In genomic region chr20:3586111-3586510, GRCh38 we compare ENCODE assay signal across 29 cellular contexts.
"Had no signal": no experiment of that assay in that cellular context is flagged by ENCODE, and none has a peak within 500 bp of the region (broad histone marks: within the 10 kb centered on the region; RNA-seq: fewer than 3 reads in every experiment).

No MANE protein-coding gene starts in this region.

- H2AFZ ChIP-seq: neural progenitor cell, parathyroid adenoma had no signal

- H3K79me2 ChIP-seq: parathyroid adenoma had no signal

- DNase-seq: natural killer cell; occipital lobe; ovary; posterior cingulate gyrus; psoas muscle; right cardiac atrium; right lobe of liver; sigmoid colon; spleen; stimulated activated CD4-positive, alpha-beta T cell treated with anti-CD3 and anti-CD28 coated beads, Interleukin-12 subunit alpha, Interleukin-12 subunit beta, amount 100 ng/mL, for 4 hours; stimulated activated CD4-positive, alpha-beta T cell treated with anti-CD3 and anti-CD28 coated beads, Interleukin-1b, Interleukin-23, amount 100 ng/mL, for 48 hours; stimulated activated CD4-positive, alpha-beta T cell treated with anti-CD3 and anti-CD28 coated beads, Interleukin-4, amount 100 ng/mL, for 1 hour; stimulated activated CD4-positive, alpha-beta T cell treated with anti-CD3 and anti-CD28 coated beads, Interleukin-4, amount 100 ng/mL, for 4 hours; stimulated activated CD8-positive, alpha-beta memory T cell treated with anti-CD3 and anti-CD28 coated beads, Interleukin-4, amount 100 ng/mL, for 48 hours; stimulated activated naive CD4-positive, alpha-beta T cell; stimulated activated naive CD8-positive, alpha-beta T cell treated with anti-CD3 and anti-CD28 coated beads, Interleukin-15, amount 100 ng/mL, for 72 hours; stimulated activated naive CD8-positive, alpha-beta T cell treated with anti-CD3 and anti-CD28 coated beads, Interleukin-15, Interleukin-2, amounts not matched to agents 100 U/mL and 50 U/mL, for 24 hours; substantia nigra; testis; tibial artery; transverse colon; upper lobe of right lung; uterus had no signal

- ATAC-seq: natural killer cell; psoas muscle; right cardiac atrium; right lobe of liver; stimulated activated memory B cell treated with anti-CD40 and anti-IgM and Interleukin-4, amounts not matched to agents 10 μg/mL and 1 μg/mL and 100 μg/mL, for 72 hours; stimulated activated naive CD8-positive, alpha-beta T cell treated with anti-CD3 and anti-CD28 coated beads, Interleukin-15, amount 100 ng/mL, for 72 hours; stimulated activated naive CD8-positive, alpha-beta T cell treated with anti-CD3 and anti-CD28 coated beads, Interleukin-15, Interleukin-2, amounts not matched to agents 100 U/mL and 50 U/mL, for 24 hours; upper lobe of right lung had no signal

- H3K27ac ChIP-seq: neural progenitor cell, ovary, parathyroid adenoma, psoas muscle, right lobe of liver, sigmoid colon, skin epidermis, spleen, suprapubic skin, testis, tibial artery, transverse colon, upper lobe of right lung, uterus had no signal

- H3K27me3 ChIP-seq: neural progenitor cell, ovary, right lobe of liver, sigmoid colon, spleen, suprapubic skin, testis, tibial artery, transverse colon, upper lobe of right lung, uterus had no signal

- H3K4me2 ChIP-seq: neural progenitor cell, smooth muscle cell had no signal

- H3K9ac ChIP-seq: neural progenitor cell, parathyroid adenoma had no signal

- H3K9me3 ChIP-seq: ovary, psoas muscle, right lobe of liver, sigmoid colon, spleen, suprapubic skin, testis, tibial artery, transverse colon, upper lobe of right lung, uterus had no signal

- H3K4me1 ChIP-seq: neural progenitor cell, parathyroid adenoma, psoas muscle, right lobe of liver, sigmoid colon, spleen, suprapubic skin, testis, tibial artery, transverse colon, upper lobe of right lung, uterus had no signal

- H3K36me3 ChIP-seq: ovary, uterus had no signal

- H3K4me3 ChIP-seq: neural progenitor cell, ovary, psoas muscle, right lobe of liver, sigmoid colon, skin epidermis, smooth muscle cell, spleen, suprapubic skin, testis, tibial artery, transverse colon, upper lobe of right lung, uterus had no signal
